8 cellular contexts compared by ENCODE assay signal in genomic region chr1:234478481-234479309, GRCh38.
DNase-seq lines count a peak whose midpoint lies in the region; ATAC-seq and TF ChIP-seq lines count a peak whose summit lies in the region.

Gene TARBP1, minus strand, starts transcription at chr1:234479179. Its CDS starts 76 bp downstream, at chr1:234479103.

- no peaks in the 10 kb centered on the region for H3K36me3 ChIP-seq in HUES48 (ENCODE audit: control insufficient read depth, insufficient read depth, low read length)
- H3K36me3 ChIP-seq in OCI-LY3 (replicated peaks; ENCODE audit: low read depth, low read length), result no peaks in the 10 kb centered on the region
- H3K36me3 ChIP-seq in muscle layer of colon (ENCODE audit: insufficient read depth, low read length), result no peaks in the 10 kb centered on the region

- peak within 1 kb of the TSS; percentile 94 for H2AFZ ChIP-seq in OCI-LY3 (ENCODE audit: low read depth, low read length)

- H3K4me1 ChIP-seq in HUES48 (ENCODE audit: control insufficient read depth, insufficient read depth, low read length) (peaks cover 22% of the 10 kb centered on the region), OCI-LY3 (ENCODE audit: low read length) (peaks cover 34% of the 10 kb centered on the region), muscle layer of colon (ENCODE audit: insufficient read depth, low read length) (peaks cover 4% of the 10 kb centered on the region)

- peak; percentile 66 for ATAC-seq in GM21390 (IDR thresholded peaks at IDR 0.05; ENCODE audit: unreplicated experiment)

- no peaks in the 10 kb centered on the region; the same call in 1 of the 2 replicates for H4K20me1 ChIP-seq in OCI-LY3 (ENCODE audit: insufficient read depth, low read length)

- H3K4me3 ChIP-seq in HUES48 (ENCODE audit: low read depth, low read length) (peak within 1 kb of the TSS; percentile 83), OCI-LY3 (ENCODE audit: low read length) (peak within 1 kb of the TSS; percentile 84), muscle layer of colon (ENCODE audit: low read depth in 1 of 2, low read length in 2 of 2) (peak within 1 kb of the TSS; percentile 77 to 81)

- H3K27me3 ChIP-seq in HUES48 (ENCODE audit: control insufficient read depth, insufficient read depth, low read length), result peaks cover 16% of the 10 kb centered on the region
- peaks cover 28% of the 10 kb centered on the region for H3K27me3 ChIP-seq in OCI-LY3 (ENCODE audit: low read depth, low read length)
- H3K27me3 ChIP-seq in muscle layer of colon (ENCODE audit: control insufficient read depth in 1 of 2, insufficient read depth in 2 of 2, low read length in 2 of 2), result no peaks in the 10 kb centered on the region

- 0 out of 2 replicates have a peak, but pooled peaks cover 3% of the 10 kb centered on the region for H3K79me2 ChIP-seq in OCI-LY3 (ENCODE audit: low read length)

- peak within 1 kb of the TSS; percentile 78 for H3K9ac ChIP-seq in HUES48 (ENCODE audit: low read depth, low read length)
- peak within 1 kb of the TSS; percentile 73 for H3K9ac ChIP-seq in OCI-LY3 (ENCODE audit: low read length)
- peak within 1 kb of the TSS; percentile 50 for H3K9ac ChIP-seq in muscle layer of colon (ENCODE audit: low read length)

- H3K9me3 ChIP-seq in HUES48 (ENCODE audit: control insufficient read depth, insufficient read depth, low read length) (no peaks in the 10 kb centered on the region), OCI-LY3 (ENCODE audit: insufficient read depth, low read length) (no peaks in the 10 kb centered on the region), muscle layer of colon (ENCODE audit: low read length) (no peaks in the 10 kb centered on the region)

- peak within 1 kb of the TSS; percentile 79 for H3K4me2 ChIP-seq in OCI-LY3 (ENCODE audit: low read length)

- no peak for TF ChIP-seq CTCF in OCI-LY3 (IDR thresholded peaks at IDR 0.05; ENCODE audit: low read depth, low read length)

- peak within 1 kb of the TSS; percentile 87 for H3K27ac ChIP-seq in HUES48 (ENCODE audit: low read depth, low read length)
- peak within 1 kb of the TSS; percentile 51 for H3K27ac ChIP-seq in OCI-LY3 (ENCODE audit: low read length)
- H3K27ac ChIP-seq in muscle layer of colon (ENCODE audit: low read depth, low read length), result peak within 1 kb of the TSS; percentile 75

- DNase-seq in DMS 273 treated with DMSO at 0.1 percent for 48 hours (lab: John Stamatoyannopoulos, UW) (peak; percentile 47), activated T-cell treated with anti-CD3 and anti-CD28 coated beads for 48 hours (ENCODE audit: low read depth) (peak; percentile 82), erythroblast (lab: John Stamatoyannopoulos, UW) (peak; percentile 87 to 90)
- peak; percentile 48 for DNase-seq in stimulated activated CD8-positive, alpha-beta memory T cell treated with anti-CD3 and anti-CD28 coated beads, Interleukin-7, amount 100 ng/mL, for 24 hours (ENCODE audit: low read depth)

- peak; percentile 67 for TF ChIP-seq POLR2A in erythroblast (IDR thresholded peaks at IDR 0.05; ENCODE audit: low read length)

Comparison
In these comparisons a context has a peak if more than half of its experiments do, and no peak if none do; other contexts are left out.
1. Peak in every context shown above with its lines: DNase-seq, ATAC-seq, H3K4me3 ChIP-seq and H3K27ac ChIP-seq.